Comparison of ENCODE assay signal across 1 cellular context in the genomic region with DNA sequence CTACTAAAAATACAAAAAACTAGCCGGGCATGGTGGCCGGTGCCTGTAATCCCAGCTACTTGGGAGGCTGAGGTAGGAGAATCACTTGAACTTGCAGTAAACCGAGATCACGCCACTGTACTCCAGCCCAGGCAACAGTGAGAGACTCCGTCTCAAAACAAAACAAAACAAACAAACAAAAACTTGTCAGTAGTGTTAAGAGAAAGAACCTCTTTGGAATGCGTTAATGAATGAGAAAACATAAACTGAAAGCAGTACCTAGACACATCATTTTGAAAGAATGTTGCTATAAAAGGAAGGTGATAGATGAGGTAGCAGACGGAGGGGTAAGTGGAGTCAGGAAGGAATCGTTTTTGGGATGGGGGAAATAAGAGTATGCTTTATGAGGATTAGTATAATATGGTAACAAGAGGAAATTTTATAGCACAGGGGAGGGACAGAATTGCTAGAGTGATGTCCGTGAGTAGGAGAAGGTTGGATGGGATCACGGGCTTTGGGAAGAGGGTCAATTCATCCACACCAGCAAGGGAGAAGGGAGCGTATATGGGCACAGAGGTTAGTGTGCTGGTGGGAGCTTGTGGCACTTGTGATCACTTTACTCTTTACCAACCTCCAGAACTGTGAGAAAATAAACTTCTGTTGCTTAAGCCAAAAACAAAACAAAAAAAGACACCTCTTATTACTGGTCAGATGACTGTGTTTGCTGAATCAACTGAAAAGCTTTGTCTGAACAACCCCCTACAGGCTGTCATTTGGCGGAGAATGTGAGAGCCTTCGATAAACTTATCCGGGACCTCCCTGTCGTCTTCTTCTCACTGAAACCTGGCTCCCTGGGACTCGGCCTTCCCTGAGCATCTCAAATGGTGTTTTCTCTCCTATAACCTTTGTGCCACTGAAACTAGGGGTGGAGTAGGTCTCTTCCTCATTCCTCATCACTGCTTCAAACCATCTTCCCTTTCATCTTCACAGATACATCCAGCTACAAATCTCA.
A peak's percentile ranks its signal among the peaks of the same experiment; 100 is the strongest.
TF ChIP-seq lines count a peak whose summit lies in the region.

No MANE protein-coding gene starts in this region.

TF ChIP-seq in K562, 482 proteins besides CTCF, POLR2A, EP300 and RAD21 (continues in another document):
- TF ChIP-seq ARHGAP35 (IDR thresholded peaks at IDR 0.05; ENCODE audit: partially characterized antibody) (no peak), DACH1 (IDR thresholded peaks at IDR 0.05; ENCODE audit: partially characterized antibody) (no peak), EGR1 (conservative IDR thresholded peaks at IDR 0.05) (no peak), PRDM10 (IDR thresholded peaks at IDR 0.05; ENCODE audit: partially characterized antibody) (no peak), ZEB2 (IDR thresholded peaks at IDR 0.05) (no peak), U2AF2 (optimal IDR thresholded peaks at IDR 0.05; ENCODE audit: low read depth, low read length) (no peak), ZNF449 (CRISPR knock-in tag; IDR thresholded peaks at IDR 0.05) (no peak), ZNF316 (IDR thresholded peaks at IDR 0.05) (peak; percentile 80), C11orf30 (IDR thresholded peaks at IDR 0.05; ENCODE audit: low read depth) (peak; percentile 63; the same call in 1 of the 2 replicates), MYBL2 (IDR thresholded peaks at IDR 0.05; ENCODE audit: low read depth) (peak; percentile 14; the same call in 1 of the 2 replicates), MYBL2 (CRISPR knock-in tag; IDR thresholded peaks at IDR 0.05; ENCODE audit: borderline replicate concordance) (no peak), HMGN3 (IDR thresholded peaks at IDR 0.05; ENCODE audit: borderline replicate concordance, extremely low read depth, insufficient read length, low read depth, low read length) (no peak), ZBTB40 (IDR thresholded peaks at IDR 0.05) (no peak), ZBTB40 (CRISPR knock-in tag; IDR thresholded peaks at IDR 0.05) (no peak), ZFPM2 (CRISPR knock-in tag; IDR thresholded peaks at IDR 0.05) (no peak), CBFB (CRISPR knock-in tag; IDR thresholded peaks at IDR 0.05) (no peak), PKNOX1 (IDR thresholded peaks at IDR 0.05) (no peak), PREB (CRISPR knock-in tag; IDR thresholded peaks at IDR 0.05) (no peak), GATA2 (CRISPR knock-in tag; IDR thresholded peaks at IDR 0.05) (no peak), TAL1 (IDR thresholded peaks at IDR 0.05) (peak; percentile 10; the same call in 1 of the 2 replicates), NFXL1 (CRISPR knock-in tag; IDR thresholded peaks at IDR 0.05) (no peak), ZNF274 (IDR thresholded peaks at IDR 0.05; ENCODE audit: borderline replicate concordance, low read depth, low read length) (0 out of 2 replicates have a peak, but pooled peaks have one; percentile 17), ZNF384 (IDR thresholded peaks at IDR 0.05; ENCODE audit: low read depth, low read length) (no peak), ZNF766 (CRISPR knock-in tag; conservative IDR thresholded peaks at IDR 0.05) (no peak), XRCC4 (IDR thresholded peaks at IDR 0.05; ENCODE audit: extremely low read depth, insufficient read depth, insufficient read length) (no peak), MAFG (tag; conservative IDR thresholded peaks at IDR 0.05) (peak; percentile 21; the same call in 1 of the 2 replicates), CLOCK (CRISPR knock-in tag; IDR thresholded peaks at IDR 0.05; ENCODE audit: borderline replicate concordance) (no peak), CCAR2 (IDR thresholded peaks at IDR 0.05; ENCODE audit: low read depth, low read length) (no peak), KHSRP (IDR thresholded peaks at IDR 0.05) (no peak), ZNF444 (CRISPR knock-in tag; IDR thresholded peaks at IDR 0.05) (no peak), ETV5 (CRISPR knock-in tag; IDR thresholded peaks at IDR 0.05; ENCODE audit: low read depth) (no peak), XRCC3 (IDR thresholded peaks at IDR 0.05) (no peak), LCOR (CRISPR knock-in tag; IDR thresholded peaks at IDR 0.05) (no peak), OTX1 (CRISPR knock-in tag; IDR thresholded peaks at IDR 0.05) (no peak)
- TF ChIP-seq, protein P1, sequence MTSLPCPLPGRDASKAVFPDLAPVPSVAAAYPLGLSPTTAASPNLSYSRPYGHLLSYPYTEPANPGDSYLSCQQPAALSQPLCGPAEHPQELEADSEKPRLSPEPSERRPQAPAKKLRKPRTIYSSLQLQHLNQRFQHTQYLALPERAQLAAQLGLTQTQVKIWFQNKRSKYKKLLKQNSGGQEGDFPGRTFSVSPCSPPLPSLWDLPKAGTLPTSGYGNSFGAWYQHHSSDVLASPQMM (CRISPR knock-in tag; IDR thresholded peaks at IDR 0.05) = no peak
- TF ChIP-seq, protein P2, sequence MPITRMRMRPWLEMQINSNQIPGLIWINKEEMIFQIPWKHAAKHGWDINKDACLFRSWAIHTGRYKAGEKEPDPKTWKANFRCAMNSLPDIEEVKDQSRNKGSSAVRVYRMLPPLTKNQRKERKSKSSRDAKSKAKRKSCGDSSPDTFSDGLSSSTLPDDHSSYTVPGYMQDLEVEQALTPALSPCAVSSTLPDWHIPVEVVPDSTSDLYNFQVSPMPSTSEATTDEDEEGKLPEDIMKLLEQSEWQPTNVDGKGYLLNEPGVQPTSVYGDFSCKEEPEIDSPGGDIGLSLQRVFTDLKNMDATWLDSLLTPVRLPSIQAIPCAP (CRISPR knock-in tag; IDR thresholded peaks at IDR 0.05; ENCODE audit: borderline replicate concordance) = no peak
